Comparison of ENCODE assay signal across 13 cellular contexts in the genomic region with DNA sequence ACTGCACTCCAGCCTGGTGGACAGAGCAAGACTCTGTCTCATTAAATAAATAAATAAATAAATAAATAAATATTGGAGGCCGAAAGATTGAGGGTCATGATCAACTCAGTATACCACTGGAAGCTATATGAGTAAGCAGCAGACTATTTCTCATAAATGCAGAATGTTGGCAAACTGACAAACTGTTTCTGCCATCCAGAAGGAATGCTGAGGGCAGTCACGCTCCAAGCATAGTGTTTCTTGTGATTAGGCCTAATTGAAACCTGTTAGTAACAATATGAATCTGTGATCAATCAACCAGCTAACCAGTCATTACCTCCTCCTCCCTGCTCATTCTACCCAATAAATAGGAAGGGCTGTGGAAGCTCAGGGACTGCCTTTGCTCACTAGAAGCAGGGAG. TPM values are rescaled to one million over a fixed set of nuclear protein-coding genes. Genes with fewer than 3 reads are reported as not detected.
DNase-seq lines count a peak whose midpoint lies in the region; ATAC-seq and TF ChIP-seq lines count a peak whose summit lies in the region.
"Had no signal": no experiment of that assay in that cellular context is flagged by ENCODE, and none has a peak within 500 bp of the region (broad histone marks: within the 10 kb centered on the region; RNA-seq: fewer than 3 reads in every experiment).

No MANE protein-coding gene starts in this region.

- H3K4me2 ChIP-seq in osteoblast (ENCODE audit: insufficient read depth, low read length) = no peak overlapping the region

- no peak overlapping the region for H2AFZ ChIP-seq in osteoblast (ENCODE audit: low read length)

- DNase-seq in GM03348 (ENCODE audit: low spot score) (peak; percentile 57), NCI-H69 (lab: John Stamatoyannopoulos, UW) (peak; percentile 8), coronary artery (ENCODE audit: low spot score) (no peak), osteoblast (ENCODE audit: insufficient read length, low spot score, missing footprints) (peak; percentile 93), tibial nerve (ENCODE audit: low spot score in 2 of 2) (no peak), T-helper 2 cell (no peak)
- DNase-seq in activated CD4-positive, alpha-beta T cell treated with anti-CD3 and anti-CD28 coated beads, Interleukin-2, amount 10 ng/mL, durations not matched to agents 7 days and 5 days = no peak
- DNase-seq: DMS153; NCI-H1694 treated with DMSO at 0.1 percent for 48 hours; SHP77 treated with DMSO at 0.1 percent for 48 hours; stimulated activated naive CD8-positive, alpha-beta T cell treated with anti-CD3 and anti-CD28 coated beads, Interleukin-15, Interleukin-2, amounts not matched to agents 100 U/mL and 50 U/mL, for 24 hours had no signal

- CTCF ChIA-PET in activated CD4-positive, alpha-beta T cell treated with anti-CD3 and anti-CD28 coated beads, Interleukin-2, amount 10 ng/mL, durations not matched to agents 7 days and 5 days (lab: Charles Lee) = no interaction called here

- peak in 1 of 2 donors; percentile 8 for TF ChIP-seq EP300 in tibial nerve (IDR thresholded peaks at IDR 0.05)

- TF ChIP-seq CTCF in coronary artery (IDR thresholded peaks at IDR 0.05) = no peak
- no peak for TF ChIP-seq CTCF in osteoblast (IDR thresholded peaks at IDR 0.05; ENCODE audit: extremely low read depth, low read depth, low read length)
- TF ChIP-seq CTCF in tibial nerve (IDR thresholded peaks at IDR 0.05) = no peak

- no peaks in the 10 kb centered on the region for H3K36me3 Mint-ChIP-seq in activated CD4-positive, alpha-beta T cell treated with anti-CD3 and anti-CD28 coated beads, Interleukin-2, amount 10 ng/mL, durations not matched to agents 7 days and 5 days (ENCODE audit: low read depth)

- no peak for ATAC-seq in GM19023 (IDR thresholded peaks at IDR 0.05; ENCODE audit: unreplicated experiment)
- ATAC-seq: gastroesophageal sphincter; stimulated activated naive CD8-positive, alpha-beta T cell treated with anti-CD3 and anti-CD28 coated beads, Interleukin-15, Interleukin-2, amounts not matched to agents 100 U/mL and 50 U/mL, for 24 hours had no signal

- no peak overlapping the region for H3K27ac Mint-ChIP-seq in activated CD4-positive, alpha-beta T cell treated with anti-CD3 and anti-CD28 coated beads, Interleukin-2, amount 10 ng/mL, durations not matched to agents 7 days and 5 days

- H3K9me3 ChIP-seq in osteoblast (ENCODE audit: low read depth, low read length) (no peaks in the 10 kb centered on the region), tibial nerve (no peaks in the 10 kb centered on the region)
- H3K9me3 ChIP-seq: gastroesophageal sphincter had no signal

- H4K20me1 ChIP-seq in osteoblast (ENCODE audit: insufficient read depth, low read length) = no peaks in the 10 kb centered on the region

- H3K27ac ChIP-seq in coronary artery = peak overlapping the region; percentile 53 to 87
- peak overlapping the region; percentile 83 for H3K27ac ChIP-seq in osteoblast (ENCODE audit: low read depth, low read length)
- no peak overlapping the region for H3K27ac ChIP-seq in tibial nerve

- H3K36me3 ChIP-seq in osteoblast (ENCODE audit: insufficient read depth, low read length) (no peaks in the 10 kb centered on the region), tibial nerve (no peaks in the 10 kb centered on the region)

- no peak overlapping the region for H3K4me3 Mint-ChIP-seq in activated CD4-positive, alpha-beta T cell treated with anti-CD3 and anti-CD28 coated beads, Interleukin-2, amount 10 ng/mL, durations not matched to agents 7 days and 5 days

- 58 to 65% methylated on average over 2 of the region's 2 CpGs for WGBS in tibial nerve, 2 donors

- H3K27me3 ChIP-seq in osteoblast (ENCODE audit: insufficient read depth, low read length) (no peaks in the 10 kb centered on the region), tibial nerve (no peaks in the 10 kb centered on the region)
- H3K27me3 ChIP-seq: gastroesophageal sphincter had no signal

- H3K4me3 ChIP-seq in coronary artery = no peak overlapping the region
- H3K4me3 ChIP-seq in osteoblast (ENCODE audit: insufficient read depth, low read length) = no peak overlapping the region
- H3K4me3 ChIP-seq in tibial nerve = no peak overlapping the region
- H3K4me3 ChIP-seq: gastroesophageal sphincter had no signal

- H3K27me3 Mint-ChIP-seq in activated CD4-positive, alpha-beta T cell treated with anti-CD3 and anti-CD28 coated beads, Interleukin-2, amount 10 ng/mL, durations not matched to agents 7 days and 5 days = no peaks in the 10 kb centered on the region

- peaks cover 14% of the 10 kb centered on the region for H3K4me1 Mint-ChIP-seq in activated CD4-positive, alpha-beta T cell treated with anti-CD3 and anti-CD28 coated beads, Interleukin-2, amount 10 ng/mL, durations not matched to agents 7 days and 5 days

- POLR2A ChIA-PET in activated CD4-positive, alpha-beta T cell treated with anti-CD3 and anti-CD28 coated beads, Interleukin-2, amount 10 ng/mL, durations not matched to agents 7 days and 5 days (lab: Charles Lee) = no interaction called here

- H3K79me2 ChIP-seq in osteoblast (ENCODE audit: insufficient read depth, low read length) = no peaks in the 10 kb centered on the region

- H3K4me1 ChIP-seq in osteoblast (ENCODE audit: insufficient read depth, low read length) (peaks cover 57% of the 10 kb centered on the region), tibial nerve (peaks cover 0 to 32% (median 10%) of the 10 kb centered on the region in 4 donors)

- no peak for TF ChIP-seq POLR2A in tibial nerve (IDR thresholded peaks at IDR 0.05)

- H3K9me3 Mint-ChIP-seq in activated CD4-positive, alpha-beta T cell treated with anti-CD3 and anti-CD28 coated beads, Interleukin-2, amount 10 ng/mL, durations not matched to agents 7 days and 5 days = no peaks in the 10 kb centered on the region

RNA-seq across cellular contexts. Expression of a gene that starts 15.2 kb away (rescaled TPM):
- 81.3 and 121 TPM in 2 replicates for total RNA-seq in osteoblast
- total RNA-seq in activated CD4-positive, alpha-beta T cell treated with anti-CD3 and anti-CD28 coated beads, Interleukin-2, amount 10 ng/mL, durations not matched to agents 7 days and 5 days = not detected
- 1 to 10 TPM in 3 of 4 donors, under 1 TPM in 1; 0.87 to 6.0 (median 1.5) TPM for total RNA-seq in tibial nerve

RNA-seq across cellular contexts. Expression of a gene that starts 15.3 kb away (rescaled TPM):
- total RNA-seq in osteoblast (520 and 687 TPM in 2 replicates), tibial nerve (1,000 to 10,000 TPM in 1 of 4 donors, 100 to 1,000 TPM in 2, 10 to 100 TPM in 1; 84.0 to 1,826 (median 378) TPM)
- total RNA-seq in activated CD4-positive, alpha-beta T cell treated with anti-CD3 and anti-CD28 coated beads, Interleukin-2, amount 10 ng/mL, durations not matched to agents 7 days and 5 days = not detected

Comparison
In these comparisons a context has a peak if more than half of its experiments do, and no peak if none do; other contexts are left out.
1. DNase-seq: peak in GM03348 (single experiment), NCI-H69 (single experiment) and osteoblast (single experiment); none in coronary artery (single experiment), activated CD4-positive, alpha-beta T cell treated with anti-CD3 and anti-CD28 coated beads, Interleukin-2, amount 10 ng/mL, durations not matched to agents 7 days and 5 days (single experiment), tibial nerve (0 of 2) and T-helper 2 cell (0 of 5).
2. H3K27ac ChIP-seq: peak in coronary artery (2 of 2) and osteoblast (single experiment); none in tibial nerve (0 of 4).
3. RNA of a gene that starts 15.2 kb away (total RNA-seq): 81.3 to 121 TPM in osteoblast; 0.87 to 6.0 TPM in tibial nerve and not detected in activated CD4-positive, alpha-beta T cell treated with anti-CD3 and anti-CD28 coated beads, Interleukin-2, amount 10 ng/mL, durations not matched to agents 7 days and 5 days; every median in the first group is over 10 times any median in the second.
4. RNA of a gene that starts 15.3 kb away (total RNA-seq): 520 to 687 TPM in osteoblast and 84.0 to 1,826 TPM in tibial nerve; not detected in activated CD4-positive, alpha-beta T cell treated with anti-CD3 and anti-CD28 coated beads, Interleukin-2, amount 10 ng/mL, durations not matched to agents 7 days and 5 days; every median in the first group is over 10 times any median in the second.